ENCODE assay signal across 9 cellular contexts in the genomic region with DNA sequence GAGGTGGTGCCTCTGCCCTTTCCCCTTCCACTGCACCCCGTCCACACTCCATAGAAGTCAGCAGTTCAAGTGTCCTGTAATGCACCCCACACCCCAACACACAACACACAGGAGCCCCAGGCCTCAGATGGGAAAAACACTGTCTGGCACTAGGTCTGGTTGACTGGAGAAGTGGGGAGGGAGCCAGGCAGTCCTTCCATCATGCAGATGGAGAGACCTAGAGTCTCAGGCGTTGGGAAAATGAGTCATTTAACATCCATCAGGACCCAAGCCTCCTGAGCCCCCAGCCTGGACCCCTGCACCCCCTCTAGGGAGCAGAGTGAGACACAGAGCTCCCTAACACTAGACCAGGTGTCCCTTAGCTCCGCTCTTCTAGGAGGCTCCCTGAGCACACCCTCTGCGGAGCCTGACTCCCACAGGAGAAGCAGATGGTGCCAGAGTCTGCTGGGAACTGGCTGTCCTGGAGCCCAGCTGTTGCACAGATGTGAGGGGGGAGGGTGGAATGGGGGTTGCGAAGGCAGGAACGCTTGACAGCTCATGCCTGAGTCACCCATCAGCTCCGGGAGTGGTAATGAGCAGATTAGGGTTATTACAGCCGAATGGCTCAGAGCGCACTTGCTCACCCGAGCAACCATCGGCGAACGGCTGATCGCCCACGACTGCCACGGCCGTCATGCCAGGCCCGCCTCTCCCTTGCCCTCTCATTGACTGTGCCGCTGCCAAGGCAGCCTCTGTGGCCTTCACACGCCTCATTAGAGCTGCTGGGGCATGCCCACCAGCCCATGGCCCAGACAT. TPM values are rescaled to one million over a fixed set of nuclear protein-coding genes. Genes with fewer than 3 reads are reported as not detected.
DNase-seq lines count a peak whose midpoint lies in the region; ATAC-seq and TF ChIP-seq lines count a peak whose summit lies in the region.
"Had no signal": no experiment of that assay in that cellular context is flagged by ENCODE, and none has a peak within 500 bp of the region (broad histone marks: within the 10 kb centered on the region; RNA-seq: fewer than 3 reads in every experiment).

No MANE protein-coding gene starts in this region.

- H3K4me3 Mint-ChIP-seq in stimulated activated effector memory CD8-positive, alpha-beta T cell treated with anti-CD3 and anti-CD28 coated beads, Interleukin-12 subunit alpha, Interleukin-12 subunit beta, amount 100 ng/mL, for 72 hours = no peak overlapping the region

- H3K27me3 ChIP-seq in BLaER1 treated with 17β-estradiol and CSF1 and Interleukin-3, amounts not matched to agents 10 nM and 100 nM = peaks cover 0 to 5% (median 0%) of the 10 kb centered on the region in 11 experiments; a peak in 2 of 22 replicates

- no peak overlapping the region for H3K4me3 ChIP-seq in BLaER1 treated with 17β-estradiol and CSF1 and Interleukin-3, amounts not matched to agents 10 nM and 100 nM

- peak overlapping the region; percentile 74 to 90 (median 80) for H3K4me2 ChIP-seq in BLaER1 treated with 17β-estradiol and CSF1 and Interleukin-3, amounts not matched to agents 10 nM and 100 nM

- H3K9me3 ChIP-seq in BLaER1 treated with 17β-estradiol and CSF1 and Interleukin-3, amounts not matched to agents 10 nM and 100 nM (replicated peaks in 1 of 11) = no peaks in the 10 kb centered on the region

- TF ChIP-seq CTCF in omental fat pad (IDR thresholded peaks at IDR 0.05) (no peak), GM20000 (IDR thresholded peaks at IDR 0.05; ENCODE audit: extremely low read depth, missing control alignments) (no peak)

- no peak overlapping the region for H3K27ac Mint-ChIP-seq in stimulated activated effector memory CD8-positive, alpha-beta T cell treated with anti-CD3 and anti-CD28 coated beads, Interleukin-12 subunit alpha, Interleukin-12 subunit beta, amount 100 ng/mL, for 72 hours

- H3K27ac ChIP-seq in BLaER1 treated with 17β-estradiol and CSF1 and Interleukin-3, amounts not matched to agents 10 nM and 100 nM = peak overlapping the region in 3 of 11 experiments; percentile 36 to 58 (median 38); a peak in 6 of 22 replicates

- H3K4me1 ChIP-seq in BLaER1 treated with 17β-estradiol and CSF1 and Interleukin-3, amounts not matched to agents 10 nM and 100 nM = peaks cover 41 to 79% (median 66%) of the 10 kb centered on the region in 10 experiments

- no peaks in the 10 kb centered on the region for H3K9me3 Mint-ChIP-seq in stimulated activated effector memory CD8-positive, alpha-beta T cell treated with anti-CD3 and anti-CD28 coated beads, Interleukin-12 subunit alpha, Interleukin-12 subunit beta, amount 100 ng/mL, for 72 hours

- H3K36me3 ChIP-seq in BLaER1 treated with 17β-estradiol and CSF1 and Interleukin-3, amounts not matched to agents 10 nM and 100 nM = no peaks in the 10 kb centered on the region

- DNase-seq in NCI-H2227 treated with DMSO at 0.1 percent for 48 hours (lab: John Stamatoyannopoulos, UW) = peak; percentile 28
- DNase-seq in epidermal melanocyte (ENCODE audit: insufficient read length, low spot score) = peak; percentile 93
- DNase-seq in omental fat pad (ENCODE audit: low spot score) = peak; percentile 67
- no peak for DNase-seq in stimulated activated CD4-positive, alpha-beta T cell treated with anti-CD3 and anti-CD28 coated beads, Interleukin-4, amount 100 ng/mL, for 1 hour
- no peak for DNase-seq in GM20000 (ENCODE audit: low spot score)
- DNase-seq in stimulated activated effector memory CD8-positive, alpha-beta T cell treated with anti-CD3 and anti-CD28 coated beads, Interleukin-12 subunit alpha, Interleukin-12 subunit beta, amount 100 ng/mL, for 72 hours (ENCODE audit: low spot score in 2 of 2) = no peak
- DNase-seq: stimulated activated CD4-positive, alpha-beta T cell treated with anti-CD3 and anti-CD28 coated beads, Interleukin-4, amount 100 ng/mL, for 4 hours had no signal

- H4K20me1 ChIP-seq in BLaER1 treated with 17β-estradiol and CSF1 and Interleukin-3, amounts not matched to agents 10 nM and 100 nM = peaks cover 0 to 38% (median 4%) of the 10 kb centered on the region in 11 experiments; a peak in 6 of 22 replicates

- ATAC-seq in omental fat pad (ENCODE audit: low FRiP score) = peak; percentile 90
- no peak for ATAC-seq in stimulated activated effector memory CD8-positive, alpha-beta T cell treated with anti-CD3 and anti-CD28 coated beads, Interleukin-12 subunit alpha, Interleukin-12 subunit beta, amount 100 ng/mL, for 72 hours
- no peak for ATAC-seq in HG02981 (IDR thresholded peaks at IDR 0.05; ENCODE audit: unreplicated experiment)

- H3K4me1 Mint-ChIP-seq in stimulated activated effector memory CD8-positive, alpha-beta T cell treated with anti-CD3 and anti-CD28 coated beads, Interleukin-12 subunit alpha, Interleukin-12 subunit beta, amount 100 ng/mL, for 72 hours = peaks cover 5% of the 10 kb centered on the region

- H3K36me3 Mint-ChIP-seq in stimulated activated effector memory CD8-positive, alpha-beta T cell treated with anti-CD3 and anti-CD28 coated beads, Interleukin-12 subunit alpha, Interleukin-12 subunit beta, amount 100 ng/mL, for 72 hours = no peaks in the 10 kb centered on the region

- H3K9ac ChIP-seq in BLaER1 treated with 17β-estradiol and CSF1 and Interleukin-3, amounts not matched to agents 10 nM and 100 nM = peak overlapping the region in 3 of 11 experiments; percentile 7 to 21 (median 7); a peak in 1 of 22 replicates

RNA-seq across cellular contexts. Expression of gene SYT7, which starts 22.1 kb away (rescaled TPM):
- 1 to 10 TPM; 1.6 to 6.6 (median 4.4) TPM for total RNA-seq in omental fat pad

Comparison
In these comparisons a context has a peak if more than half of its experiments do, and no peak if none do; other contexts are left out.
1. DNase-seq: peak in NCI-H2227 treated with DMSO at 0.1 percent for 48 hours (single experiment), epidermal melanocyte (single experiment) and omental fat pad (single experiment); none in stimulated activated CD4-positive, alpha-beta T cell treated with anti-CD3 and anti-CD28 coated beads, Interleukin-4, amount 100 ng/mL, for 1 hour (single experiment), GM20000 (single experiment) and stimulated activated effector memory CD8-positive, alpha-beta T cell treated with anti-CD3 and anti-CD28 coated beads, Interleukin-12 subunit alpha, Interleukin-12 subunit beta, amount 100 ng/mL, for 72 hours (0 of 2).